ENCODE assay signal across 8 cellular contexts in the genomic region with DNA sequence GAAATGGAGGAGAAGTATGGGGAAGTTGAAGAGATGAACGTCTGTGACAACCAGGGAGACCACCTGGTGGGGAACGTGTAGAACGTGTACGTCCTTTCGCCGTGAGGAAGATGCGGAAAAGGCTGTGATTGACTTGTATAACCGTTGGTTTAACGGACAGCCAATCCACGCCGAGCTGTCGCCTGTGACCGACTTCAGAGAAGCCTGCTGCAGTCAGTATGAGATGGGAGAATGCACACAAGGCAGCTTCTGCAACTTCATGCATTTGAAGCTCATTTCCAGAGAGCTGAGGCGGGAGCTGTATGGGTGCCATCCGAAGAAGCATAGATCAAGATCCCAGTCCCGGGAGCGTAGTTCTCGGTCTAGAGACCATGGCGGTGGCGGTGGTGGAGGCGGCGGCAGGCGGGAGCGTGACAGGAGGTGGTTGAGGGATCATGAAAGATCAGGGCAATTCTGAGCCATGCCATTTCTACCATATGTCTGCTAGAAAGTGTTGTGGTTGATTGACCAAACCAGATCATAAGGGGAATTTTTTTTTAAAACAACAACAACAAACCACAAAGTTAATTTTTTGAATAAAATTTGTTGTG. TPM values are rescaled to one million over a fixed set of nuclear protein-coding genes. Genes with fewer than 3 reads are reported as not detected.
"Had no signal": no experiment of that assay in that cellular context is flagged by ENCODE, and none has a peak within 500 bp of the region (broad histone marks: within the 10 kb centered on the region; RNA-seq: fewer than 3 reads in every experiment).

No MANE protein-coding gene starts in this region.

- H3K4me2 ChIP-seq: GM23338 had no signal

- H3K4me3 ChIP-seq: GM23338 had no signal

- H2AFZ ChIP-seq: GM23338 had no signal

- H3K27ac Mint-ChIP-seq: GM23338, IgD-negative memory B cell had no signal

- FAIRE-seq: HTR-8/SVneo had no signal

- H3K4me1 Mint-ChIP-seq: GM23338, IgD-negative memory B cell had no signal

- H3K4me3 Mint-ChIP-seq: GM23338, IgD-negative memory B cell had no signal

- ATAC-seq: GM23338 had no signal

- DNase-seq: H7, HCEC 1CT, KG1 had no signal

- H3K9me3 Mint-ChIP-seq: GM23338 had no signal

RNA-seq across cellular contexts. Expression of a gene that starts 36.8 kb away (rescaled TPM):
- total RNA-seq: GM23338, H4, HT-29 had no signal
- polyA plus RNA-seq: IgD-negative memory B cell had no signal
